ENCODE assay signal across 22 cellular contexts in genomic region chr16:86384263-86384649, GRCh38.
A peak's percentile ranks its signal among the peaks of the same experiment; 100 is the strongest.
DNase-seq lines count a peak whose midpoint lies in the region; ATAC-seq and TF ChIP-seq lines count a peak whose summit lies in the region.
"Had no signal": no experiment of that assay in that cellular context is flagged by ENCODE, and none has a peak within 500 bp of the region (broad histone marks: within the 10 kb centered on the region; RNA-seq: fewer than 3 reads in every experiment).

No MANE protein-coding gene starts in this region.

- H3K9me3 Mint-ChIP-seq in MCF 10A (ENCODE audit: unreplicated experiment) = peaks cover 15% of the 10 kb centered on the region
- H3K9me3 Mint-ChIP-seq: activated naive CD8-positive, alpha-beta T cell treated with anti-CD3 and anti-CD28 coated beads, Interleukin-2, amount 10 ng/mL, durations not matched to agents 7 days and 5 days; natural killer cell treated with Interleukin-12 subunit alpha and Interleukin-12 subunit beta and Interleukin-15 and Interleukin-18, amount 100 ng/mL, for 72 hours; stimulated activated effector memory CD8-positive, alpha-beta T cell treated with anti-CD3 and anti-CD28 coated beads, Interleukin-12 subunit alpha, Interleukin-12 subunit beta, amount 100 ng/mL, for 72 hours had no signal

- 59 to 79% (median 72%) methylated on average over 9 of the region's 9 CpGs for WGBS in heart left ventricle, 4 donors
- 60% methylated on average over 7 of the region's 9 CpGs for WGBS in right lobe of liver (ENCODE audit: insufficient coverage, low coverage, low lambda C conversion rate, missing lambda C conversion rate)
- 59 to 65% methylated on average over 8 to 9 of the region's 9 CpGs for WGBS in transverse colon (ENCODE audit: low coverage in 1 of 2), 2 donors

- TF ChIP-seq EP300 in transverse colon (IDR thresholded peaks at IDR 0.05; ENCODE audit: low read depth) = no peak

- TF ChIP-seq POLR2A in heart left ventricle (IDR thresholded peaks at IDR 0.05) = no peak
- TF ChIP-seq POLR2A in right lobe of liver (IDR thresholded peaks at IDR 0.05) = no peak
- no peak for TF ChIP-seq POLR2A in transverse colon (IDR thresholded peaks at IDR 0.05)

- TF ChIP-seq CTCF in heart left ventricle (IDR thresholded peaks at IDR 0.05) (no peak), right lobe of liver (IDR thresholded peaks at IDR 0.05) (no peak), transverse colon (IDR thresholded peaks at IDR 0.05) (no peak), MCF 10A (IDR thresholded peaks at IDR 0.05; ENCODE audit: unreplicated experiment) (no peak)

- peak overlapping the region in 2 of 12 donors; percentile 13 to 41 for H3K27ac ChIP-seq in heart left ventricle
- H3K27ac ChIP-seq in duodenal mucosa (ENCODE audit: low read depth, low read length) = peak overlapping the region; percentile 50
- peak overlapping the region in 1 of 3 donors; percentile 33 for H3K27ac ChIP-seq in right lobe of liver
- H3K27ac ChIP-seq in transverse colon = peak overlapping the region; percentile 45 to 65 (median 54)

- H3K4me1 Mint-ChIP-seq in MCF 10A (ENCODE audit: insufficient read depth, unreplicated experiment) = peaks cover 16% of the 10 kb centered on the region
- H3K4me1 Mint-ChIP-seq: activated naive CD8-positive, alpha-beta T cell treated with anti-CD3 and anti-CD28 coated beads, Interleukin-2, amount 10 ng/mL, durations not matched to agents 7 days and 5 days; CD4-positive, CD25-positive, alpha-beta regulatory T cell; stimulated activated effector memory CD8-positive, alpha-beta T cell treated with anti-CD3 and anti-CD28 coated beads, Interleukin-12 subunit alpha, Interleukin-12 subunit beta, amount 100 ng/mL, for 72 hours had no signal

- DNase-seq in heart left ventricle = peak in 1 of 5 donors; percentile 52
- DNase-seq in Right ventricle myocardium superior = no peak
- DNase-seq in right lobe of liver = no peak
- no peak for DNase-seq in transverse colon
- no peak for DNase-seq in GF-D8 (lab: John Stamatoyannopoulos, UW)
- no peak for DNase-seq in MCF 10A (ENCODE audit: unreplicated experiment)
- no peak for DNase-seq in KBM-7
- DNase-seq: activated naive CD8-positive, alpha-beta T cell treated with anti-CD3 and anti-CD28 coated beads, Interleukin-2, amount 10 ng/mL, durations not matched to agents 7 days and 5 days; CD4-positive, CD25-positive, alpha-beta regulatory T cell; DMS79 treated with DMSO at 0.1 percent for 48 hours; effector CD4-positive, alpha-beta T cell; H7; left colon; NCI-H187 treated with DMSO at 0.1 percent for 48 hours; NCI-H524; SIG-M5; T-helper 2 cell; upper lobe of right lung had no signal

- H3K36me3 Mint-ChIP-seq in MCF 10A (ENCODE audit: insufficient read depth, unreplicated experiment) = no peaks in the 10 kb centered on the region
- H3K36me3 Mint-ChIP-seq: activated naive CD8-positive, alpha-beta T cell treated with anti-CD3 and anti-CD28 coated beads, Interleukin-2, amount 10 ng/mL, durations not matched to agents 7 days and 5 days; CD4-positive, CD25-positive, alpha-beta regulatory T cell; natural killer cell treated with Interleukin-12 subunit alpha and Interleukin-12 subunit beta and Interleukin-15 and Interleukin-18, amount 100 ng/mL, for 72 hours; stimulated activated effector memory CD8-positive, alpha-beta T cell treated with anti-CD3 and anti-CD28 coated beads, Interleukin-12 subunit alpha, Interleukin-12 subunit beta, amount 100 ng/mL, for 72 hours had no signal

- peaks cover 0 to 2% (median 0%) of the 10 kb centered on the region in 12 donors for H3K9me3 ChIP-seq in heart left ventricle
- no peaks in the 10 kb centered on the region for H3K9me3 ChIP-seq in duodenal mucosa (ENCODE audit: control insufficient read depth in 1 of 2, low read length in 2 of 2)
- no peaks in the 10 kb centered on the region for H3K9me3 ChIP-seq in right lobe of liver
- no peaks in the 10 kb centered on the region for H3K9me3 ChIP-seq in transverse colon
- H3K9me3 ChIP-seq: upper lobe of right lung had no signal

- H3K36me3 ChIP-seq in heart left ventricle = no peaks in the 10 kb centered on the region
- H3K36me3 ChIP-seq in duodenal mucosa (ENCODE audit: control insufficient read depth in 1 of 2, insufficient read depth in 2 of 2, low read length in 2 of 2) = no peaks in the 10 kb centered on the region
- no peaks in the 10 kb centered on the region for H3K36me3 ChIP-seq in right lobe of liver
- no peaks in the 10 kb centered on the region for H3K36me3 ChIP-seq in transverse colon
- H3K36me3 ChIP-seq: upper lobe of right lung had no signal

- intact Hi-C loops in heart left ventricle (cut with DNase I) = no loop called here
- intact Hi-C loops in Right ventricle myocardium superior (cut with DNase I) = no loop called here
- intact Hi-C loops in right lobe of liver (cut with DNase I) = no loop called here
- intact Hi-C loops in transverse colon (cut with DNase I; ENCODE audit: low total_unique reads) = no loop called here
- intact Hi-C loops in MCF 10A (cut with micrococcal nuclease) = no loop called here

- BruUV-seq in MCF 10A (replicated peaks; lab: Mats Ljungman, UMichigan) = no TSS peak

- no peak overlapping the region for H3K4me3 Mint-ChIP-seq in MCF 10A (ENCODE audit: unreplicated experiment)
- H3K4me3 Mint-ChIP-seq: activated naive CD8-positive, alpha-beta T cell treated with anti-CD3 and anti-CD28 coated beads, Interleukin-2, amount 10 ng/mL, durations not matched to agents 7 days and 5 days; CD4-positive, CD25-positive, alpha-beta regulatory T cell; natural killer cell treated with Interleukin-12 subunit alpha and Interleukin-12 subunit beta and Interleukin-15 and Interleukin-18, amount 100 ng/mL, for 72 hours; stimulated activated effector memory CD8-positive, alpha-beta T cell treated with anti-CD3 and anti-CD28 coated beads, Interleukin-12 subunit alpha, Interleukin-12 subunit beta, amount 100 ng/mL, for 72 hours had no signal

- peaks cover 0 to 44% (median 2%) of the 10 kb centered on the region in 9 donors for H3K27me3 ChIP-seq in heart left ventricle
- H3K27me3 ChIP-seq in duodenal mucosa (ENCODE audit: control insufficient read depth in 1 of 2, insufficient read depth in 2 of 2, low read length in 2 of 2) = no peaks in the 10 kb centered on the region
- no peaks in the 10 kb centered on the region for H3K27me3 ChIP-seq in right lobe of liver
- H3K27me3 ChIP-seq in transverse colon = no peaks in the 10 kb centered on the region
- H3K27me3 ChIP-seq: upper lobe of right lung had no signal

- H3K27me3 Mint-ChIP-seq in MCF 10A (ENCODE audit: insufficient read depth, unreplicated experiment) = no peaks in the 10 kb centered on the region
- H3K27me3 Mint-ChIP-seq: CD4-positive, CD25-positive, alpha-beta regulatory T cell had no signal

- ATAC-seq in heart left ventricle (peak in 3 of 4 donors; percentile 49 to 65 (median 52)), Right ventricle myocardium superior (ENCODE audit: poor library complexity) (no peak), right lobe of liver (peak in 3 of 4 donors; percentile 20 to 37 (median 23))
- ATAC-seq: left colon; natural killer cell treated with Interleukin-12 subunit alpha and Interleukin-12 subunit beta and Interleukin-15 and Interleukin-18, amount 100 ng/mL, for 72 hours; stimulated activated effector memory CD8-positive, alpha-beta T cell treated with anti-CD3 and anti-CD28 coated beads, Interleukin-12 subunit alpha, Interleukin-12 subunit beta, amount 100 ng/mL, for 72 hours had no signal

- POLR2A ChIA-PET in MCF 10A (lab: Yijun Ruan, JAX) = no interaction called here

- H3K27ac Mint-ChIP-seq in MCF 10A (ENCODE audit: low read depth, unreplicated experiment) = no peak overlapping the region
- H3K27ac Mint-ChIP-seq: activated naive CD8-positive, alpha-beta T cell treated with anti-CD3 and anti-CD28 coated beads, Interleukin-2, amount 10 ng/mL, durations not matched to agents 7 days and 5 days; CD4-positive, CD25-positive, alpha-beta regulatory T cell; natural killer cell treated with Interleukin-12 subunit alpha and Interleukin-12 subunit beta and Interleukin-15 and Interleukin-18, amount 100 ng/mL, for 72 hours; progenitor cell of endocrine pancreas; stimulated activated effector memory CD8-positive, alpha-beta T cell treated with anti-CD3 and anti-CD28 coated beads, Interleukin-12 subunit alpha, Interleukin-12 subunit beta, amount 100 ng/mL, for 72 hours had no signal

- no peak overlapping the region for H3K4me3 ChIP-seq in heart left ventricle
- no peak overlapping the region for H3K4me3 ChIP-seq in duodenal mucosa (ENCODE audit: low read depth in 1 of 2, low read length in 2 of 2)
- no peak overlapping the region for H3K4me3 ChIP-seq in right lobe of liver
- no peak overlapping the region for H3K4me3 ChIP-seq in transverse colon
- H3K4me3 ChIP-seq: upper lobe of right lung had no signal

- H3K4me1 ChIP-seq in heart left ventricle (peaks cover 0 to 7% (median 0%) of the 10 kb centered on the region in 12 donors), duodenal mucosa (ENCODE audit: control insufficient read depth in 1 of 2, insufficient read depth in 2 of 2, low read length in 2 of 2) (no peaks in the 10 kb centered on the region), right lobe of liver (no peaks in the 10 kb centered on the region), transverse colon (peaks cover 0 to under 1% (median 0%) of the 10 kb centered on the region in 4 donors)

- CTCF ChIA-PET in MCF 10A (lab: Yijun Ruan, JAX) = interaction anchor here (0.6 kb wide), 2 partner anchors 21 to 70 kb away, joined by 3 to 6 read pairs; no protein-coding TSS in a partner anchor

- in situ Hi-C loops in transverse colon (cut with MboI; ENCODE audit: low pct_ligation_motif_present in 1 of 4, low pct_unique_long_range_greater_than_20kb in 1 of 4, low sequenced_read_pairs in 3 of 4) (no loop called here), KBM-7 (cut with MboI; ENCODE audit: low pct_unique_long_range_greater_than_20kb, low sequenced_read_pairs) (no loop called here)

- H3K9ac ChIP-seq in duodenal mucosa (ENCODE audit: low read depth in 1 of 2, low read length in 2 of 2) = no peak overlapping the region
